Comparison of ENCODE assay signal across 2 cellular contexts in genomic region chr2:20027260-20027677, GRCh38.
A peak's percentile ranks its signal among the peaks of the same experiment; 100 is the strongest.
TF ChIP-seq lines count a peak whose summit lies in the region.

No MANE protein-coding gene starts in this region.

TF ChIP-seq in A549, 52 proteins besides CTCF, POLR2A, EP300 and RAD21:
- TF ChIP-seq JUN (IDR thresholded peaks at IDR 0.05) (0 out of 5 replicates have a peak, but pooled peaks of 1 of the 2 experiments have one; percentile 33), NR3C1 (IDR thresholded peaks at IDR 0.05) (no peak), PBX3 (IDR thresholded peaks at IDR 0.05) (no peak), BHLHE40 (IDR thresholded peaks at IDR 0.05; ENCODE audit: low read depth, low read length) (no peak), EHMT2 (IDR thresholded peaks at IDR 0.05; ENCODE audit: low read depth) (no peak), KDM1A (IDR thresholded peaks at IDR 0.05; ENCODE audit: low read depth) (no peak)
TF ChIP-seq in A549: peak in this region for 1.

TF ChIP-seq in endothelial cell of umbilical vein, 7 proteins besides CTCF, POLR2A, EP300 and RAD21:
- no peak for TF ChIP-seq POLR2AphosphoS5 (IDR thresholded peaks at IDR 0.05; ENCODE audit: insufficient read depth, low read depth, low read length)
